Comparison of ENCODE assay signal across 9 cellular contexts in genomic region chr12:122825773-122826724, GRCh38. TPM values are rescaled to one million over a fixed set of nuclear protein-coding genes. Genes with fewer than 3 reads are reported as not detected.
DNase-seq lines count a peak whose midpoint lies in the region; ATAC-seq, FAIRE-seq and TF ChIP-seq lines count a peak whose summit lies in the region.
"Had no signal": no experiment of that assay in that cellular context is flagged by ENCODE, and none has a peak within 500 bp of the region (broad histone marks: within the 10 kb centered on the region; RNA-seq: fewer than 3 reads in every experiment).

No MANE protein-coding gene starts in this region.

- FAIRE-seq in kidney (lab: Jason Lieb, UNC) = peak; percentile 81

- no peaks in the 10 kb centered on the region for H3K4me1 Mint-ChIP-seq in T-helper 1 cell treated with Interleukin-12 subunit alpha and Interleukin-12 subunit beta and Interleukin-4 antibody, amounts not matched to agents 30 μg/mL and 1 μg/mL, for 36 hours (ENCODE audit: low read depth)

- DNase-seq in T-helper 1 cell = no peak
- peak; percentile 44 for DNase-seq in SW480 (ENCODE audit: low spot score)
- no peak for DNase-seq in kidney
- DNase-seq in superior temporal gyrus (ENCODE audit: extremely low spot score) = peak; percentile 40
- DNase-seq in stimulated activated CD4-positive, alpha-beta T cell treated with anti-CD3 and anti-CD28 coated beads, Interleukin-2, amount 100 ng/mL, for 48 hours = no peak
- DNase-seq: NCI-H2107 had no signal

- H3K4me3 Mint-ChIP-seq in T-helper 1 cell treated with Interleukin-12 subunit alpha and Interleukin-12 subunit beta and Interleukin-4 antibody, amounts not matched to agents 30 μg/mL and 1 μg/mL, for 36 hours = peak overlapping the region; percentile 3

- H3K4me3 ChIP-seq in kidney (ENCODE audit: low read length in 2 of 2) = peak overlapping the region; percentile 65 to 67

- no peak overlapping the region for H3K27ac Mint-ChIP-seq in T-helper 1 cell treated with Interleukin-12 subunit alpha and Interleukin-12 subunit beta and Interleukin-4 antibody, amounts not matched to agents 30 μg/mL and 1 μg/mL, for 36 hours

- H3K27ac ChIP-seq in kidney (ENCODE audit: low read depth in 2 of 2, low read length in 2 of 2) = peak overlapping the region; percentile 16 to 70

- H3K9me3 Mint-ChIP-seq in T-helper 1 cell treated with Interleukin-12 subunit alpha and Interleukin-12 subunit beta and Interleukin-4 antibody, amounts not matched to agents 30 μg/mL and 1 μg/mL, for 36 hours = no peaks in the 10 kb centered on the region

- H3K9ac ChIP-seq in kidney (ENCODE audit: low read length in 2 of 2) = peak overlapping the region in 1 of 2 donors; percentile 4

- H3K27me3 Mint-ChIP-seq in T-helper 1 cell treated with Interleukin-12 subunit alpha and Interleukin-12 subunit beta and Interleukin-4 antibody, amounts not matched to agents 30 μg/mL and 1 μg/mL, for 36 hours (ENCODE audit: low read depth) = peaks cover 32% of the 10 kb centered on the region

- H3K36me3 ChIP-seq in kidney (ENCODE audit: control insufficient read depth in 1 of 2, insufficient read depth in 2 of 2, low read length in 2 of 2) = no peaks in the 10 kb centered on the region

- TF ChIP-seq CTCF in kidney (IDR thresholded peaks at IDR 0.05; ENCODE audit: borderline replicate concordance, extremely low read depth, insufficient read depth) = no peak

- intact Hi-C loops in kidney (cut with DNase I) = no loop called here

- no peaks in the 10 kb centered on the region for H3K36me3 Mint-ChIP-seq in T-helper 1 cell treated with Interleukin-12 subunit alpha and Interleukin-12 subunit beta and Interleukin-4 antibody, amounts not matched to agents 30 μg/mL and 1 μg/mL, for 36 hours (ENCODE audit: low read depth)

- H3K4me1 ChIP-seq in kidney (ENCODE audit: control insufficient read depth in 1 of 2, insufficient read depth in 1 of 2, low read depth in 1 of 2, low read length in 2 of 2) = peaks cover under 1 to 2% of the 10 kb centered on the region in 2 donors

- ATAC-seq in HG03460 (IDR thresholded peaks at IDR 0.05; ENCODE audit: unreplicated experiment) (no peak), GM21360 (IDR thresholded peaks at IDR 0.05; ENCODE audit: unreplicated experiment) (no peak)

- no peaks in the 10 kb centered on the region for H3K9me3 ChIP-seq in kidney (ENCODE audit: control insufficient read depth in 1 of 2, low read length in 2 of 2)

RNA-seq across cellular contexts. Expression of gene HIP1R, which starts 9.2 kb away (rescaled TPM):
- 87.8 TPM for total RNA-seq in kidney
- 39.4 TPM for polyA plus RNA-seq in kidney (ENCODE audit: insufficient read depth, low read depth, low replicate concordance)

RNA-seq across cellular contexts. Expression of gene CCDC62, which starts 51.7 kb away (rescaled TPM):
- total RNA-seq in kidney = 0.22 TPM
- not detected for polyA plus RNA-seq in kidney (ENCODE audit: insufficient read depth, low read depth, low replicate concordance)

Comparison
In these comparisons a context has a peak if more than half of its experiments do, and no peak if none do; other contexts are left out.
1. DNase-seq: peak in SW480 (single experiment) and superior temporal gyrus (single experiment); none in T-helper 1 cell (0 of 5), kidney (single experiment) and stimulated activated CD4-positive, alpha-beta T cell treated with anti-CD3 and anti-CD28 coated beads, Interleukin-2, amount 100 ng/mL, for 48 hours (0 of 2).